Comparison of ENCODE assay signal across 15 cellular contexts in genomic region chr13:111074826-111075225, GRCh38. TPM values are rescaled to one million over a fixed set of nuclear protein-coding genes. Genes with fewer than 3 reads are reported as not detected.
DNase-seq lines count a peak whose midpoint lies in the region; ATAC-seq, FAIRE-seq and TF ChIP-seq lines count a peak whose summit lies in the region.
"Had no signal": no experiment of that assay in that cellular context is flagged by ENCODE, and none has a peak within 500 bp of the region (broad histone marks: within the 10 kb centered on the region; RNA-seq: fewer than 3 reads in every experiment).

No MANE protein-coding gene starts in this region.

- H3K4me3 ChIP-seq in HepG2 (replicated peaks in 1 of 3; ENCODE audit: insufficient read depth in 1 of 3, low read depth in 2 of 3, low read length in 3 of 3) (no peak overlapping the region), right lobe of liver (no peak overlapping the region), fibroblast of mammary gland (ENCODE audit: control insufficient read depth, low read depth, low read length) (no peak overlapping the region), lung (no peak overlapping the region)
- H3K4me3 ChIP-seq: BLaER1 treated with 17β-estradiol and CSF1 and Interleukin-3, amounts not matched to agents 10 nM and 100 nM had no signal

- POLR2A ChIA-PET in HepG2 (lab: Yijun Ruan, JAX): no interaction called here

- TF ChIP-seq RAD21 in HepG2 (CRISPR knock-in tag; IDR thresholded peaks at IDR 0.05): no peak

- no peak overlapping the region for H2AFZ ChIP-seq in HepG2 (ENCODE audit: low read length)

- WGBS in HepG2 (ENCODE audit: low lambda C conversion rate): 2% methylated on average over 3 of the region's 3 CpGs
- WGBS in right lobe of liver (ENCODE audit: insufficient coverage, low coverage, low lambda C conversion rate, missing lambda C conversion rate): 82% methylated on average over 3 of the region's 3 CpGs
- WGBS in lung, 2 donors: 90% methylated on average over 3 of the region's 3 CpGs

- no peak for DNase-seq in HepG2 (ENCODE audit: low spot score)
- DNase-seq in right lobe of liver: no peak
- DNase-seq in fibroblast of mammary gland (ENCODE audit: low read depth): peak; percentile 41
- peak; percentile 16 for DNase-seq in lung (ENCODE audit: low spot score)
- DNase-seq in NCI-H2081 treated with DMSO at 0.1 percent for 48 hours (lab: John Stamatoyannopoulos, UW): no peak
- DNase-seq in HCEC 1CT: no peak
- DNase-seq: 8988T; Calu3; CD8-positive, alpha-beta T cell; GDM1; GOT3; H7 had no signal

- no peak overlapping the region for H3K27ac ChIP-seq in HepG2 (ENCODE audit: extremely low read length, insufficient read depth, low read length)
- H3K27ac ChIP-seq in right lobe of liver: no peak overlapping the region
- H3K27ac ChIP-seq in lung (ENCODE audit: low read depth in 1 of 2, low read length in 1 of 2): no peak overlapping the region
- H3K27ac ChIP-seq: BLaER1 treated with 17β-estradiol and CSF1 and Interleukin-3, amounts not matched to agents 10 nM and 100 nM had no signal

- TF ChIP-seq CTCF in HepG2 (CRISPR knock-in tag; IDR thresholded peaks at IDR 0.05) (no peak), right lobe of liver (IDR thresholded peaks at IDR 0.05) (no peak), fibroblast of mammary gland (conservative IDR thresholded peaks at IDR 0.05; ENCODE audit: control insufficient read depth, insufficient read depth, low read depth, low read length) (no peak), lung (IDR thresholded peaks at IDR 0.05; ENCODE audit: control extremely low read depth, extremely low read depth) (no peak)

- no peak for ATAC-seq in HepG2
- ATAC-seq in right lobe of liver: no peak
- no peak for ATAC-seq in lung (ENCODE audit: insufficient read depth, low FRiP score)
- ATAC-seq in HG03520 (IDR thresholded peaks at IDR 0.05; ENCODE audit: unreplicated experiment): no peak
- no peak for ATAC-seq in GM21528 (IDR thresholded peaks at IDR 0.05; ENCODE audit: low FRiP score, unreplicated experiment)
- ATAC-seq: CD8-positive, alpha-beta T cell had no signal

- H3K4me2 ChIP-seq in HepG2 (ENCODE audit: low read depth, low read length): no peak overlapping the region
- H3K4me2 ChIP-seq: BLaER1 treated with 17β-estradiol and CSF1 and Interleukin-3, amounts not matched to agents 10 nM and 100 nM had no signal

- peaks cover 7% of the 10 kb centered on the region; the same call in 1 of the 2 replicates for H3K4me1 ChIP-seq in HepG2 (ENCODE audit: insufficient read depth, low read length)
- H3K4me1 ChIP-seq in right lobe of liver: no peaks in the 10 kb centered on the region
- H3K4me1 ChIP-seq in lung (ENCODE audit: control insufficient read depth in 2 of 2, insufficient read depth in 2 of 2, low read length in 2 of 2): no peaks in the 10 kb centered on the region
- H3K4me1 ChIP-seq: BLaER1 treated with 17β-estradiol and CSF1 and Interleukin-3, amounts not matched to agents 10 nM and 100 nM had no signal

- no peak for TF ChIP-seq POLR2A in HepG2 (IDR thresholded peaks at IDR 0.05; ENCODE audit: insufficient read depth in 1 of 2, low read depth in 2 of 2, low read length in 2 of 2)
- no peak for TF ChIP-seq POLR2A in right lobe of liver (IDR thresholded peaks at IDR 0.05)

- peaks cover 26% of the 10 kb centered on the region for H3K9me3 ChIP-seq in HepG2 (ENCODE audit: low read length)
- H3K9me3 ChIP-seq in right lobe of liver: no peaks in the 10 kb centered on the region
- peaks cover 5 to 6% of the 10 kb centered on the region in 2 donors for H3K9me3 ChIP-seq in lung (ENCODE audit: control insufficient read depth in 2 of 2, insufficient read depth in 1 of 2, low read length in 1 of 2)

- H3K27me3 ChIP-seq in HepG2 (ENCODE audit: control insufficient read depth in 1 of 2, insufficient read depth in 2 of 2, low read length in 2 of 2): 0 out of 5 replicates have a peak, but pooled peaks cover 0 to 5% of the 10 kb centered on the region in 2 experiments
- no peaks in the 10 kb centered on the region for H3K27me3 ChIP-seq in right lobe of liver
- no peaks in the 10 kb centered on the region for H3K27me3 ChIP-seq in lung (ENCODE audit: control insufficient read depth, insufficient read depth)
- H3K27me3 ChIP-seq: BLaER1 treated with 17β-estradiol and CSF1 and Interleukin-3, amounts not matched to agents 10 nM and 100 nM had no signal

- TF ChIP-seq EP300 in HepG2 (IDR thresholded peaks at IDR 0.05; ENCODE audit: low read depth in 2 of 2, low read length in 2 of 2): no peak
- TF ChIP-seq EP300 in HepG2 (CRISPR knock-in tag; IDR thresholded peaks at IDR 0.05; ENCODE audit: borderline replicate concordance): no peak

- in situ Hi-C loops in HepG2 (cut with HindIII; ENCODE audit: extremely low pct_ligation_motif_present, low pct_unique_long_range_greater_than_20kb): no loop called here

- CTCF ChIA-PET in HepG2 (lab: Yijun Ruan, JAX; ENCODE audit: low intra/inter-chr PET ratio, low total read pairs): no interaction called here

- no peak for FAIRE-seq in HepG2 (lab: Jason Lieb, UNC)

- H3K36me3 ChIP-seq in HepG2 (replicated peaks in 1 of 2; ENCODE audit: control insufficient read depth in 1 of 2, insufficient read depth in 2 of 2, low read length in 2 of 2): no peaks in the 10 kb centered on the region
- no peaks in the 10 kb centered on the region for H3K36me3 ChIP-seq in right lobe of liver
- H3K36me3 ChIP-seq in lung (ENCODE audit: control insufficient read depth in 2 of 2, insufficient read depth in 2 of 2, low read length in 2 of 2): no peaks in the 10 kb centered on the region

- H4K20me1 ChIP-seq in HepG2 (ENCODE audit: insufficient read depth, low read length): no peaks in the 10 kb centered on the region
- H4K20me1 ChIP-seq: BLaER1 treated with 17β-estradiol and CSF1 and Interleukin-3, amounts not matched to agents 10 nM and 100 nM had no signal

- BruUV-seq in HepG2 (replicated peaks; lab: Mats Ljungman, UMichigan): no TSS peak

- intact Hi-C loops in HepG2 (cut with micrococcal nuclease; ENCODE audit: unreplicated experiment) (no loop called here), right lobe of liver (cut with DNase I) (no loop called here)

- H3K9ac ChIP-seq in HepG2 (ENCODE audit: insufficient read depth, low read depth, low read length): no peak overlapping the region
- H3K9ac ChIP-seq: BLaER1 treated with 17β-estradiol and CSF1 and Interleukin-3, amounts not matched to agents 10 nM and 100 nM had no signal

- no peaks in the 10 kb centered on the region for H3K79me2 ChIP-seq in HepG2 (ENCODE audit: insufficient read depth, low read length)

TF ChIP-seq in HepG2, 621 proteins besides CTCF, POLR2A, EP300 and RAD21:
- TF ChIP-seq E2F5 (CRISPR knock-in tag; conservative IDR thresholded peaks at IDR 0.05) (no peak), ZNF446 (CRISPR knock-in tag; IDR thresholded peaks at IDR 0.05) (no peak), ZNF160 (CRISPR knock-in tag; IDR thresholded peaks at IDR 0.05) (0 out of 2 replicates have a peak, but pooled peaks have one; percentile 66), MXD1 (CRISPR knock-in tag; IDR thresholded peaks at IDR 0.05) (no peak)

RNA-seq across cellular contexts. Expression of gene ARHGEF7, which starts 40.3 kb away (rescaled TPM):
- total RNA-seq in HepG2 (2016; rRNA removed; fragmentation: Illumina TruSeq; extraction: Trizol): 15.7 and 16.1 TPM in 2 replicates
- total RNA-seq in HepG2 (2016; cell fraction: cytosol; rRNA removed; fragmentation: Illumina TruSeq; extraction: Trizol; ENCODE audit: low read depth): 11.5 and 12.3 TPM in 2 replicates
- 13.7 and 16.6 TPM in 2 replicates for total RNA-seq in HepG2 (2016; cell fraction: insoluble cytoplasmic fraction; rRNA removed; fragmentation: Illumina TruSeq; extraction: Trizol)
- 9.3 and 9.6 TPM in 2 replicates for total RNA-seq in HepG2 (2016; cell fraction: membrane; rRNA removed; fragmentation: Illumina TruSeq; extraction: Trizol)
- 45.3 and 48.2 TPM in 2 replicates for total RNA-seq in HepG2 (2016; cell fraction: nucleus; rRNA removed; fragmentation: Illumina TruSeq; extraction: Trizol)
- polyA plus RNA-seq in HepG2 (2011; rRNA removed): 22.0 and 22.3 TPM in 2 replicates
- polyA plus RNA-seq in HepG2 (2011; cell fraction: cytosol; rRNA removed): 9.0 and 10.2 TPM in 2 replicates
- 110 and 141 TPM in 2 replicates for polyA plus RNA-seq in HepG2 (2011; cell fraction: nucleus; rRNA removed)
- 21.5 and 24.1 TPM in 2 replicates for polyA plus RNA-seq in HepG2 (2012)
- 0.69 and 0.98 TPM in 2 replicates for polyA plus RNA-seq in HepG2 (2016; cell fraction: cytosol; fragmentation: Illumina TruSeq; extraction: Trizol; ENCODE audit: low read depth)
- polyA plus RNA-seq in HepG2 (2016; cell fraction: insoluble cytoplasmic fraction; fragmentation: Illumina TruSeq; extraction: Trizol; ENCODE audit: low read depth): 13.3 and 17.2 TPM in 2 replicates
- polyA plus RNA-seq in HepG2 (2016; cell fraction: membrane; fragmentation: Illumina TruSeq; extraction: Trizol; ENCODE audit: low read depth): 2.7 and 3.1 TPM in 2 replicates
- 47.5 and 52.5 TPM in 2 replicates for polyA plus RNA-seq in HepG2 (2016; cell fraction: nucleus; fragmentation: Illumina TruSeq; extraction: Trizol; ENCODE audit: insufficient read depth, low read depth)
- polyA minus RNA-seq in HepG2 (2011; rRNA and poly(A)+ RNA removed; ENCODE audit: low replicate concordance): 26.0 and 29.1 TPM in 2 replicates
- 9.2 and 12.9 TPM in 2 replicates for polyA minus RNA-seq in HepG2 (2011; cell fraction: cytosol; rRNA and poly(A)+ RNA removed)
- polyA minus RNA-seq in HepG2 (2011; cell fraction: nucleus; rRNA and poly(A)+ RNA removed): 117 and 128 TPM in 2 replicates
- 10 to 100 TPM; 22.0 to 40.1 (median 33.8) TPM for total RNA-seq in right lobe of liver
- 100 to 1,000 TPM in 1 of 2 donors, 10 to 100 TPM in 1; 54.6 to 143 TPM for total RNA-seq in lung
- 10 to 100 TPM; 20.9 to 21.1 TPM for polyA plus RNA-seq in lung

Comparison
In these comparisons a context has a peak if more than half of its experiments do, and no peak if none do; other contexts are left out.
1. DNase-seq: peak in fibroblast of mammary gland (single experiment) and lung (single experiment); none in HepG2 (single experiment), right lobe of liver (0 of 3), NCI-H2081 treated with DMSO at 0.1 percent for 48 hours (single experiment) and HCEC 1CT (single experiment).